ENCODE assay signal across 18 cellular contexts in the genomic region with DNA sequence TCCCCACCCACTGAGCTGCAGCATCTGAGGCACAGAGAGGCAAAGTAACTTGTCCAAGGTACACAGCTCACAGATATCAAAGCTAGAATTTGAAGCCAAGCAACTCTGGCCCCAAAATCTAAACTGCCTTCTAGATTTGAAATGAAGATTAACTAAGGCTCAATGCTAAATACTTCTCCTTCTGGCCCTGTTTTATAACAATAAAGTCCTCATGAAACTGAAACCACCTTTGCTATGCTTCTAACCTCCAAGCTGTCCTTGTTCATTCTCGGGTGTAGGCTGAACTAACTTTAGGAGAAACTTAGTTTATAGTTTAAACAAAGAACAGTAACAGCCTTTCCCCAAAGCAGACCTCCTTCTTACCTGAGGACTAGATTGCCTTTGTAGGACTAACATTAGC.
DNase-seq lines count a peak whose midpoint lies in the region; ATAC-seq and FAIRE-seq lines count a peak whose summit lies in the region.
"Had no signal": no experiment of that assay in that cellular context is flagged by ENCODE, and none has a peak within 500 bp of the region (broad histone marks: within the 10 kb centered on the region; RNA-seq: fewer than 3 reads in every experiment).

No MANE protein-coding gene starts in this region.

- peak; percentile 79 for FAIRE-seq in GM19239 (lab: Jason Lieb, UNC)

- DNase-seq in GM19239 (ENCODE audit: insufficient read length, low spot score) (no peak), NCI-H82 treated with DMSO at 0.1 percent for 48 hours (lab: John Stamatoyannopoulos, UW; ENCODE audit: unreplicated experiment) (no peak), NCI-H1048 (lab: John Stamatoyannopoulos, UW) (no peak)
- DNase-seq in activated CD4-positive, alpha-beta T cell treated with anti-CD3 and anti-CD28 coated beads for 48 hours = no peak
- no peak for DNase-seq in activated CD8-positive, alpha-beta memory T cell treated with anti-CD3 and anti-CD28 coated beads, Interleukin-2, amount 50 U/mL, for 48 hours
- DNase-seq: activated T-cell treated with anti-CD3 and anti-CD28 coated beads, Interleukin-2, amount 50 U/mL, for 72 hours; body of pancreas; CD8-positive, alpha-beta T cell; endodermal cell; H7; left lung; NCI-H2029; nephron progenitor cell; SW 1271 had no signal

- ATAC-seq in GM21786 (IDR thresholded peaks at IDR 0.05; ENCODE audit: unreplicated experiment) (peak; percentile 71), HG03108 (IDR thresholded peaks at IDR 0.05; ENCODE audit: unreplicated experiment) (peak; percentile 54)
- ATAC-seq: activated CD4-positive, CD25-positive, alpha-beta regulatory T cell treated with anti-CD3 and anti-CD28 coated beads, Interleukin-2, amount 50 U/mL, for 24 hours; activated T-cell treated with anti-CD3 and anti-CD28 coated beads, Interleukin-2, amount 50 U/mL, for 72 hours; body of pancreas; CD8-positive, alpha-beta T cell; left lung; sciatic nerve had no signal
